Comparison of ENCODE assay signal across 20 cellular contexts in the genomic region with DNA sequence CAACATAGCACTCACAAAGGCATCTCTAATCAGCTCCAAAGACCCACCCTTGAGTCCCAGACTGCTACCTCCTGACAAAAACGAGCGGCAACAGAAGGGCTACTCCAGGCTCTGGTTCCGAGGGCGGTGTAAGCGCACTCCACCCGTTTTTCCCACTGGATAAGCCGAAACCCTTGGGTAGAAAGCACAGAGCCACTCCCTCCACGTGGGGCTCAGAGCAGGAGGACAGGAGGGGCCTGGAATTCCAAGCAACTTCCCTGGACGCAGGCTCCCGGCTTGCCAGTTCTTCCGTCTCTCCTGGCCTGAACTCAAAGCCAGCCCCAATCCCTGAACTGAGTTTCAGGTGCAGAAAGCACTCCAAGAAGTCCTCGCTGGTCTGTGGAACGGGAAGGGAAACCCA.
"Had no signal": no experiment of that assay in that cellular context is flagged by ENCODE, and none has a peak within 500 bp of the region (broad histone marks: within the 10 kb centered on the region; RNA-seq: fewer than 3 reads in every experiment).

No MANE protein-coding gene starts in this region.

- H3K27me3 Mint-ChIP-seq: activated B cell treated with CpG ODN at 0.5 μM for 24 hours; activated CD4-positive, alpha-beta memory T cell treated with anti-CD3 and anti-CD28 coated beads for 36 hours; activated CD8-positive, alpha-beta memory T cell treated with anti-CD3 and anti-CD28 coated beads, Interleukin-2, amount 10 ng/mL, durations not matched to agents 7 days and 5 days; activated naive CD8-positive, alpha-beta T cell treated with anti-CD3 and anti-CD28 coated beads, Interleukin-2, amount 10 ng/mL, durations not matched to agents 7 days and 5 days; activated T-helper 17 cell treated with anti-CD3 and anti-CD28 coated beads, Interleukin-2, amount 50 U/mL, for 72 hours; memory B cell; naive B cell; stimulated activated naive B cell treated with anti-CD40 and anti-IgM and Interleukin-4, amounts not matched to agents 10 μg/mL and 1 μg/mL and 100 μg/mL, for 72 hours had no signal

- H3K27me3 ChIP-seq: body of pancreas, gastrocnemius medialis, heart left ventricle, pancreas, sigmoid colon had no signal

- H3K9me3 Mint-ChIP-seq: activated B cell treated with CpG ODN at 0.5 μM for 24 hours; activated CD4-positive, alpha-beta memory T cell treated with anti-CD3 and anti-CD28 coated beads for 36 hours; activated naive CD8-positive, alpha-beta T cell treated with anti-CD3 and anti-CD28 coated beads, Interleukin-2, amount 10 ng/mL, durations not matched to agents 7 days and 5 days; activated T-helper 17 cell treated with anti-CD3 and anti-CD28 coated beads, Interleukin-2, amount 50 U/mL, for 72 hours; memory B cell had no signal

- H3K4me3 ChIP-seq: body of pancreas, coronary artery, gastrocnemius medialis, heart left ventricle, mucosa of descending colon, pancreas, sigmoid colon had no signal

- ATAC-seq: activated CD8-positive, alpha-beta memory T cell treated with anti-CD3 and anti-CD28 coated beads, Interleukin-2, amount 10 ng/mL, durations not matched to agents 7 days and 5 days; activated T-helper 17 cell treated with anti-CD3 and anti-CD28 coated beads, Interleukin-2, amount 50 U/mL, for 72 hours; body of pancreas; gastrocnemius medialis; mucosa of descending colon; pancreas; stimulated activated naive B cell treated with anti-CD40 and anti-IgM and Interleukin-4, amounts not matched to agents 10 μg/mL and 1 μg/mL and 100 μg/mL, for 72 hours had no signal

- H3K27ac ChIP-seq: body of pancreas, coronary artery, gastrocnemius medialis, heart left ventricle, pancreas, sigmoid colon had no signal

- H3K9me3 ChIP-seq: body of pancreas, gastrocnemius medialis, heart left ventricle, mucosa of descending colon, pancreas, sigmoid colon had no signal

- H3K4me1 ChIP-seq: body of pancreas, gastrocnemius medialis, heart left ventricle, pancreas, sigmoid colon had no signal

- H3K27ac Mint-ChIP-seq: activated B cell treated with CpG ODN at 0.5 μM for 24 hours; activated CD4-positive, alpha-beta memory T cell treated with anti-CD3 and anti-CD28 coated beads for 36 hours; activated CD8-positive, alpha-beta memory T cell treated with anti-CD3 and anti-CD28 coated beads, Interleukin-2, amount 10 ng/mL, durations not matched to agents 7 days and 5 days; activated naive CD8-positive, alpha-beta T cell treated with anti-CD3 and anti-CD28 coated beads, Interleukin-2, amount 10 ng/mL, durations not matched to agents 7 days and 5 days; activated T-helper 17 cell treated with anti-CD3 and anti-CD28 coated beads, Interleukin-2, amount 50 U/mL, for 72 hours; memory B cell had no signal

- DNase-seq: activated B cell treated with CpG ODN at 0.5 μM for 24 hours; activated CD4-positive, alpha-beta memory T cell treated with anti-CD3 and anti-CD28 coated beads for 36 hours; activated CD4-positive, alpha-beta T cell treated with anti-CD3 and anti-CD28 coated beads for 4 hours; activated CD8-positive, alpha-beta memory T cell treated with anti-CD3 and anti-CD28 coated beads, Interleukin-2, amount 10 ng/mL, durations not matched to agents 7 days and 5 days; activated naive CD4-positive, alpha-beta T cell treated with Interleukin-2 at 50 U/mL for 16 hours; activated naive CD8-positive, alpha-beta T cell treated with anti-CD3 and anti-CD28 coated beads, Interleukin-2, amount 10 ng/mL, durations not matched to agents 7 days and 5 days; body of pancreas; caudate nucleus; gastrocnemius medialis; kidney glomerular epithelial cell; naive B cell; sigmoid colon; stimulated activated CD4-positive, alpha-beta T cell treated with anti-CD3 and anti-CD28 coated beads, Interleukin-4, amount 100 ng/mL, for 4 hours; stimulated activated naive B cell treated with anti-CD40 and anti-IgM and Interleukin-4, amounts not matched to agents 10 μg/mL and 1 μg/mL and 100 μg/mL, for 72 hours had no signal

- H3K4me3 Mint-ChIP-seq: activated B cell treated with CpG ODN at 0.5 μM for 24 hours; activated CD4-positive, alpha-beta memory T cell treated with anti-CD3 and anti-CD28 coated beads for 36 hours; activated CD8-positive, alpha-beta memory T cell treated with anti-CD3 and anti-CD28 coated beads, Interleukin-2, amount 10 ng/mL, durations not matched to agents 7 days and 5 days; activated naive CD8-positive, alpha-beta T cell treated with anti-CD3 and anti-CD28 coated beads, Interleukin-2, amount 10 ng/mL, durations not matched to agents 7 days and 5 days; activated T-helper 17 cell treated with anti-CD3 and anti-CD28 coated beads, Interleukin-2, amount 50 U/mL, for 72 hours; memory B cell; stimulated activated naive B cell treated with anti-CD40 and anti-IgM and Interleukin-4, amounts not matched to agents 10 μg/mL and 1 μg/mL and 100 μg/mL, for 72 hours had no signal
